Comparison of ENCODE assay signal across 9 cellular contexts in the genomic region with DNA sequence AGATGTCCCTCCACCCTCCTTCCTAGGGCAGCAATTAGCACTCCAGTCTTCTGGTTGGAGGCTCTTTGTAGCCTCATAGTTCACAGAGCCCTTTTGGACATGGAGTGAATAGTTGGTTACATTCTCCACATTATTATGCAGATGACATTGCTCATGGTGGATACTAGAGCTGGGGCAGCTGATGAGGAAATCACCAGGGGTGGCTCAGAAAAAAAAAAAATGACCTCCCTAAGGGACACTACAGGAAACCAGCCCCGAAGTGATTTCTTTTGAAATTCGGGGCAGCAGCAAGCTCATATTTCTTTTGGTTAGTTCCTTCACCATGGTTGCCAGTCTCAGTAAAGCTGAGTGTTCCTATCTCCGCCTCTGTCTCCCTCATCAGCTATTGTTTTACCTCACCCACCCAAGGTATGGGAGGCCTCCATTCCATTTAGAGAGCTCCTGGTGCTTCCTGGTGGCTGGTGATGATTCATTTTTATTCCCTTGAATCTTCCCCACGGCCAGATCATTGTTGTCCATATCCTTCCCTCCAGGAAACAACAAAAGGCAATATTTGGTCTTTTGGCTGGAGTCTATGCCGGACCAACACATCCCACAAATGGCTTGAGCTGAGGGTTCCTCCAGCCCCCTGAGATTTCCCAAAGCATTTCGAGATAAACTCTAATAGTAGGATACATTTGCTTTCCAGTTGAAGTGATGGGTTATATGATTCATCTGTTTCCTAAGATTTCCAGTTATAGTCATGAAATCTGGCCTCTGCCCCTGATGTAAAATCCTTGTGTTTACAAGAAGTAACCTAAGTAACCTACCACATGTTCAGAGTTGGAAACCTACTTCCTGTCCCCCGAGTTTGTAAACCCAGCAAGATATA.
DNase-seq lines count a peak whose midpoint lies in the region; ATAC-seq and TF ChIP-seq lines count a peak whose summit lies in the region.
"Had no signal": no experiment of that assay in that cellular context is flagged by ENCODE, and none has a peak within 500 bp of the region (broad histone marks: within the 10 kb centered on the region; RNA-seq: fewer than 3 reads in every experiment).

No MANE protein-coding gene starts in this region.

- H3K4me3 Mint-ChIP-seq in nephron, result no peak overlapping the region

- H3K4me2 ChIP-seq in BLaER1, result peak overlapping the region; percentile 92

- no peaks in the 10 kb centered on the region for H3K27me3 ChIP-seq in BLaER1

- TF ChIP-seq CTCF in nephron (IDR thresholded peaks at IDR 0.05; ENCODE audit: unreplicated experiment in 3 of 3), result no peak

- peak overlapping the region; percentile 33 to 82 (median 74) for H3K27ac Mint-ChIP-seq in nephron

- peaks cover 15% of the 10 kb centered on the region for H3K9me3 ChIP-seq in BLaER1

- peak overlapping the region; percentile 58 for H3K27ac ChIP-seq in BLaER1

- H3K36me3 Mint-ChIP-seq in nephron (ENCODE audit: low read depth), result no peaks in the 10 kb centered on the region

- H3K4me1 ChIP-seq in BLaER1, result peaks cover 25% of the 10 kb centered on the region

- H3K9ac ChIP-seq in BLaER1, result peak overlapping the region; percentile 54; the same call in 1 of the 2 replicates

- peaks cover 20% of the 10 kb centered on the region for H3K4me1 Mint-ChIP-seq in nephron

- peak; percentile 8 for DNase-seq in NCI-H146 (lab: John Stamatoyannopoulos, UW)
- DNase-seq in fibroblast of peridontal ligament (ENCODE audit: extremely low read depth), result peak; percentile 97
- DNase-seq in activated CD4-positive, alpha-beta T cell treated with anti-CD3 and anti-CD28 coated beads, Interleukin-2, amount 50 U/mL, for 1 hour, result no peak
- DNase-seq in NCI-H128 (lab: John Stamatoyannopoulos, UW; ENCODE audit: unreplicated experiment), result no peak
- DNase-seq: GF-D8 had no signal

- peaks cover 5% of the 10 kb centered on the region for H3K27me3 Mint-ChIP-seq in nephron (ENCODE audit: low read depth)

- H4K20me1 ChIP-seq in BLaER1, result no peaks in the 10 kb centered on the region

- H3K36me3 ChIP-seq in BLaER1, result no peaks in the 10 kb centered on the region

- ATAC-seq in GM18870 (IDR thresholded peaks at IDR 0.05; ENCODE audit: unreplicated experiment) (no peak), GM21529 (IDR thresholded peaks at IDR 0.05; ENCODE audit: unreplicated experiment) (no peak)

- H3K4me3 ChIP-seq in BLaER1, result peak overlapping the region; percentile 20; the same call in 1 of the 2 replicates

- H3K9me3 Mint-ChIP-seq in nephron, result no peaks in the 10 kb centered on the region

Comparison
In these comparisons a context has a peak if more than half of its experiments do, and no peak if none do; other contexts are left out.
1. DNase-seq: peak in NCI-H146 (single experiment) and fibroblast of peridontal ligament (single experiment); none in activated CD4-positive, alpha-beta T cell treated with anti-CD3 and anti-CD28 coated beads, Interleukin-2, amount 50 U/mL, for 1 hour (single experiment) and NCI-H128 (single experiment).